Comparison of ENCODE assay signal across 8 cellular contexts in the genomic region with DNA sequence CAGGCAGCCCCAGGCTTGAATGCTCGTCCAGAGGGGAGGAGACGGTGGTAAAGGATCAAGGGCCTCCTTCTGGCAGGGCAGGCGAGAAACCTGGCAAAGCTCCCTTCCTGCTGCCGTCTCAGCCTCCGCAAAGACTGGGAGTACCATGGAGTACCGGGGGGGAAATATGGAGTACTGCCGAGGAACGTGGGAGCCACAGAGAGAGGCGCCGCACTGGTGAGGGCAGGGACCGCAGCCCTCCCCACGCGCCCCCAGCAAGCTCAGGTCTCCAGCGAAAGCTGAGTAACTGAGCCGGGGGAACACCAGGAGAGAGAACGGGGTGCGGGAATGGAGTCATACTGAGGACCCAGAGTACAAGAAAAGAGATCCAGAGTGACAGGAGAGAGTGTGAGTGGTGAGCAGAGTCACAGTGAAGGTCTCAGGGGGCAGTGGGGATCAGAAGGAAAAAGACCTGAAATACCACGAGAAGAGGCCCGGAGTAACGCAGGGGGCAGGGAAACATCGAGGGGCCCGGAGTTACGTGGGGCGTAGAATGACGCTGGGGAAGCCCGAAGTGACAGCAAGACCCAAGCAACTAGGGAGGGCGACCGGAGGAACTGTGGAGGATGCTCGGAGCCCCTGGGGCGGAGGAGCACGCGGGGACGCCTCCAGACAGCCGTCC. TPM values are rescaled to one million over a fixed set of nuclear protein-coding genes. Genes with fewer than 3 reads are reported as not detected.
DNase-seq lines count a peak whose midpoint lies in the region; ATAC-seq and TF ChIP-seq lines count a peak whose summit lies in the region.

No MANE protein-coding gene starts in this region.

- H3K36me3 ChIP-seq in Peyer's patch (peaks cover 0 to 16% (median 0%) of the 10 kb centered on the region in 3 donors), adrenal gland (replicated peaks in 1 of 2) (peaks cover 0 to 39% of the 10 kb centered on the region in 2 donors), right atrium auricular region (peaks cover 13% of the 10 kb centered on the region)

- H3K4me3 ChIP-seq in Peyer's patch: peak overlapping the region; percentile 71 to 92 (median 80)
- H3K4me3 ChIP-seq in adrenal gland: peak overlapping the region in 3 of 4 donors; percentile 35 to 67 (median 65)
- H3K4me3 ChIP-seq in right atrium auricular region: peak overlapping the region; percentile 78 to 88
- peak overlapping the region; percentile 76 for H3K4me3 ChIP-seq in retinal pigment epithelial cell (ENCODE audit: low read length)

- H3K4me1 ChIP-seq in Peyer's patch (peaks cover 3 to 26% (median 13%) of the 10 kb centered on the region in 4 donors), adrenal gland (replicated peaks in 1 of 2) (peaks cover 9 to 19% of the 10 kb centered on the region in 2 donors), right atrium auricular region (peaks cover 0 to 28% of the 10 kb centered on the region in 2 donors)

- DNase-seq in activated T-cell treated with anti-CD3 and anti-CD28 coated beads for 24 hours (ENCODE audit: low read depth): peak; percentile 50
- no peak for DNase-seq in activated T-cell treated with anti-CD3 and anti-CD28 coated beads, Interleukin-2, amount 50 U/mL, for 1 hour
- peak in 2 of 3 donors; percentile 52 to 61 for DNase-seq in Peyer's patch
- DNase-seq in adrenal gland: peak in 6 of 7 donors; percentile 53 to 72 (median 57)
- peak; percentile 66 for DNase-seq in right atrium auricular region (ENCODE audit: low spot score)
- DNase-seq in retinal pigment epithelial cell (ENCODE audit: low read depth): no peak
- no peak for DNase-seq in NCI-H524 treated with DMSO at 0.1 percent for 48 hours (lab: John Stamatoyannopoulos, UW)

- TF ChIP-seq POLR2A in Peyer's patch (IDR thresholded peaks at IDR 0.05): no peak
- no peak for TF ChIP-seq POLR2A in adrenal gland (IDR thresholded peaks at IDR 0.05)

- H3K27me3 ChIP-seq in Peyer's patch (no peaks in the 10 kb centered on the region), adrenal gland (no peaks in the 10 kb centered on the region), right atrium auricular region (no peaks in the 10 kb centered on the region)

- ATAC-seq in HG03066 (IDR thresholded peaks at IDR 0.05; ENCODE audit: low read depth, unreplicated experiment): peak; percentile 11

- no peaks in the 10 kb centered on the region for H3K9me3 ChIP-seq in Peyer's patch
- H3K9me3 ChIP-seq in adrenal gland (replicated peaks in 1 of 3): no peaks in the 10 kb centered on the region
- H3K9me3 ChIP-seq in right atrium auricular region: no peaks in the 10 kb centered on the region

- WGBS in adrenal gland, 4 donors: 2% methylated on average over 34 of the region's 34 CpGs

- peak overlapping the region; percentile 93 to 98 (median 96) for H3K27ac ChIP-seq in Peyer's patch
- peak overlapping the region; percentile 50 to 95 (median 85) for H3K27ac ChIP-seq in adrenal gland
- peak overlapping the region; percentile 92 to 97 for H3K27ac ChIP-seq in right atrium auricular region

- TF ChIP-seq CTCF in Peyer's patch (IDR thresholded peaks at IDR 0.05) (peak in 2 of 6 experiments; percentile 3 to 5), adrenal gland (IDR thresholded peaks at IDR 0.05) (peak in 1 of 6 experiments; percentile 11), right atrium auricular region (IDR thresholded peaks at IDR 0.05) (no peak), retinal pigment epithelial cell (conservative IDR thresholded peaks at IDR 0.05; ENCODE audit: low read depth, low read length) (peak; percentile 3)

- intact Hi-C loops in adrenal gland (cut with DNase I): no loop called here

RNA-seq across cellular contexts. Expression of a gene that starts 0.7 kb away (rescaled TPM):
- total RNA-seq in Peyer's patch: 100 to 1,000 TPM in 1 of 4 donors, 10 to 100 TPM in 3; 41.3 to 128 (median 59.8) TPM
- total RNA-seq in adrenal gland: 10 to 100 TPM; 14.2 to 97.9 (median 36.3) TPM
- polyA plus RNA-seq in adrenal gland: 100 to 1,000 TPM in 2 of 3 donors, 1 to 10 TPM in 1; 9.7 to 198 (median 139) TPM
- 10 to 100 TPM; 15.8 to 21.3 TPM for total RNA-seq in right atrium auricular region

RNA-seq across cellular contexts. Expression of a gene that starts 1.2 kb away (rescaled TPM):
- total RNA-seq in Peyer's patch: 1 to 10 TPM in 3 of 4 donors, not detected in 1; 1.9 to 3.9 (median 1.9) TPM
- total RNA-seq in adrenal gland: 10 to 100 TPM in 3 of 8 donors, 1 to 10 TPM in 5; 1.6 to 22.3 (median 4.8) TPM
- 10 to 100 TPM in 2 of 3 donors, 1 to 10 TPM in 1; 5.1 to 11.3 (median 11.1) TPM for polyA plus RNA-seq in adrenal gland
- 1 to 10 TPM; 3.2 to 5.3 TPM for total RNA-seq in right atrium auricular region

RNA-seq across cellular contexts. Expression of a gene that starts 10.0 kb away (rescaled TPM):
- total RNA-seq in Peyer's patch (10 to 100 TPM; 26.6 to 88.3 (median 38.0) TPM), adrenal gland (10 to 100 TPM; 25.3 to 56.6 (median 33.9) TPM), right atrium auricular region (10 to 100 TPM; 12.7 to 14.0 TPM)
- 10 to 100 TPM in 2 of 3 donors, 1 to 10 TPM in 1; 5.9 to 83.3 (median 60.6) TPM for polyA plus RNA-seq in adrenal gland

RNA-seq across cellular contexts. Expression of a gene that starts 10.2 kb away (rescaled TPM):
- total RNA-seq in Peyer's patch: 10 to 100 TPM; 47.9 to 74.7 (median 58.9) TPM
- 10 to 100 TPM; 66.9 to 97.3 (median 74.3) TPM for total RNA-seq in adrenal gland
- 10 to 100 TPM; 66.5 to 82.4 (median 73.5) TPM for polyA plus RNA-seq in adrenal gland
- 10 to 100 TPM; 30.0 to 40.5 TPM for total RNA-seq in right atrium auricular region

RNA-seq across cellular contexts. Expression of a gene that starts 20.5 kb away (rescaled TPM):
- total RNA-seq in Peyer's patch (10 to 100 TPM in 3 of 4 donors, 1 to 10 TPM in 1; 5.0 to 29.4 (median 17.5) TPM), adrenal gland (10 to 100 TPM in 7 of 8 donors, 1 to 10 TPM in 1; 7.0 to 32.4 (median 15.5) TPM), right atrium auricular region (1 to 10 TPM; 5.4 to 5.7 TPM)
- 10 to 100 TPM in 2 of 3 donors, 1 to 10 TPM in 1; 9.4 to 67.6 (median 34.0) TPM for polyA plus RNA-seq in adrenal gland

Comparison
In these comparisons a context has a peak if more than half of its experiments do, and no peak if none do; other contexts are left out.
1. DNase-seq: peak in activated T-cell treated with anti-CD3 and anti-CD28 coated beads for 24 hours (single experiment), Peyer's patch (2 of 3), adrenal gland (6 of 7) and right atrium auricular region (single experiment); none in activated T-cell treated with anti-CD3 and anti-CD28 coated beads, Interleukin-2, amount 50 U/mL, for 1 hour (single experiment), retinal pigment epithelial cell (single experiment) and NCI-H524 treated with DMSO at 0.1 percent for 48 hours (single experiment).
2. Peak in every context shown above with its lines, with median percentiles within 50 percentile points of each other: H3K27ac ChIP-seq and H3K4me3 ChIP-seq.